Comparison of ENCODE assay signal across 9 cellular contexts in the genomic region with DNA sequence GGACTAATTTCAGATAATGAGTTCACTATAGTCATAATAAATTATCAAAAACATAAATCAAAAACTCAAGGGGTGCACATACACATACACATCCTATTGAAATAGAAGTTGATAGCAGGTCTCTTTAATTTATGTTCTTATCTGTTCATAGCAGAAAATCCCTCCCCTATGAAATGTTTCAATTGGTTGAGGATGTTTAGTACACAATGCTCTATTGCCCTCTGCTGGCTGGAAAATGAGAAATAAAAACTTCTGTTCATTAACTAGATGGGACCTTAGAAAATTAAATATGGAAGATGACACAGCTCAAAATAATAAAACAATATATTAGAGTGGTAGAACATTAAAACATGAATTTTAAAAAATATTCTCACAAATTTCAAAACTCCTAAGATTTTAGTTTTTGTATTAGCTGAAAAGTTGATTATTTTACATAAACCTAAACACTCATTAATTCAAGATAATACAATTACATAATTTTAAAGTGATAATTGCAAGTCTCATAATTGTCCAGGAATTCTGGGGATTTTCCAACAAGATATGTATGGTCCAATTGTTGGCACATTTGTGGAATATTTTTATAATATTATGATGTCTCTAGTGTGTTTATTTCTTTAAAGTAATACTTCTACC.
DNase-seq lines count a peak whose midpoint lies in the region; ATAC-seq, FAIRE-seq and TF ChIP-seq lines count a peak whose summit lies in the region.
"Had no signal": no experiment of that assay in that cellular context is flagged by ENCODE, and none has a peak within 500 bp of the region (broad histone marks: within the 10 kb centered on the region; RNA-seq: fewer than 3 reads in every experiment).

No MANE protein-coding gene starts in this region.

- BruUV-seq in Panc1 (replicated peaks; lab: Mats Ljungman, UMichigan): no TSS peak

- FAIRE-seq in GM12892 (lab: Jason Lieb, UNC): no peak

- TF ChIP-seq POLR2A in erythroblast (IDR thresholded peaks at IDR 0.05; ENCODE audit: low read length): no peak
- TF ChIP-seq POLR2A in GM12892 (IDR thresholded peaks at IDR 0.05; ENCODE audit: low read depth, low read length): no peak

- H3K4me1 ChIP-seq in cardiac muscle cell (ENCODE audit: low read depth) (no peaks in the 10 kb centered on the region), Panc1 (ENCODE audit: control insufficient read depth, insufficient read depth, low read length) (no peaks in the 10 kb centered on the region)

- peak; percentile 74 to 75 for DNase-seq in cardiac muscle cell (ENCODE audit: low read depth in 1 of 2, low spot score in 1 of 2)
- DNase-seq in Right ventricle myocardium superior: no peak
- peak; percentile 44 for DNase-seq in HT1080 (ENCODE audit: low read depth)
- no peak for DNase-seq in Panc1 (ENCODE audit: low read depth, low spot score)
- DNase-seq in erythroblast (lab: John Stamatoyannopoulos, UW): peak; percentile 66 to 74
- peak; percentile 32 for DNase-seq in renal cortical epithelial cell (ENCODE audit: low read depth)
- DNase-seq in HK-2 (ENCODE audit: unreplicated experiment): no peak
- no peak for DNase-seq in GM12892 (ENCODE audit: insufficient read length)
- DNase-seq: activated naive CD8-positive, alpha-beta T cell treated with anti-CD3 and anti-CD28 coated beads, Interleukin-2, amount 10 ng/mL, durations not matched to agents 7 days and 5 days had no signal

- H3K36me3 ChIP-seq in cardiac muscle cell: no peaks in the 10 kb centered on the region
- no peaks in the 10 kb centered on the region for H3K36me3 ChIP-seq in Panc1 (ENCODE audit: control insufficient read depth, insufficient read depth, low read length)

- in situ Hi-C loops in Panc1 (cut with HindIII; ENCODE audit: low pct_unique_long_range_greater_than_20kb, low sequenced_read_pairs): no loop called here

- POLR2A ChIA-PET in Panc1 (lab: Charles Lee): no interaction called here

- H3K27me3 ChIP-seq in cardiac muscle cell (no peaks in the 10 kb centered on the region), Panc1 (ENCODE audit: control insufficient read depth, insufficient read depth, low read length) (no peaks in the 10 kb centered on the region)

- intact Hi-C loops in Right ventricle myocardium superior (cut with DNase I) (no loop called here), Panc1 (cut with micrococcal nuclease; ENCODE audit: unreplicated experiment) (loop anchor here (1.0 kb wide), 1 partner anchor 374 kb away; no protein-coding TSS in a partner anchor)

- H3K27ac ChIP-seq in cardiac muscle cell (no peak overlapping the region), Panc1 (ENCODE audit: low read length) (no peak overlapping the region)

- H3K4me3 ChIP-seq in cardiac muscle cell (no peak overlapping the region), Panc1 (ENCODE audit: low read depth in 2 of 2, low read length in 2 of 2) (no peak overlapping the region)

- CTCF ChIA-PET in Panc1 (lab: Charles Lee): no interaction called here

- H3K9me3 ChIP-seq in cardiac muscle cell (ENCODE audit: low read depth): no peaks in the 10 kb centered on the region
- H3K9me3 ChIP-seq in Panc1 (ENCODE audit: control insufficient read depth, insufficient read depth, low read depth, low read length): no peaks in the 10 kb centered on the region

- ATAC-seq in Right ventricle myocardium superior (ENCODE audit: poor library complexity): no peak
- no peak; the same call in 1 of the 2 replicates for ATAC-seq in Panc1

- peak; percentile 57 for TF ChIP-seq CTCF in cardiac muscle cell (IDR thresholded peaks at IDR 0.05; ENCODE audit: low read depth, low read length)
- TF ChIP-seq CTCF in Panc1 (IDR thresholded peaks at IDR 0.05): peak; percentile 59; the same call in 1 of the 2 replicates

Comparison
In these comparisons a context has a peak if more than half of its experiments do, and no peak if none do; other contexts are left out.
1. DNase-seq: peak in cardiac muscle cell (2 of 2), HT1080 (single experiment), erythroblast (2 of 2) and renal cortical epithelial cell (single experiment); none in Right ventricle myocardium superior (single experiment), Panc1 (single experiment), HK-2 (single experiment) and GM12892 (single experiment).